In the genomic region with DNA sequence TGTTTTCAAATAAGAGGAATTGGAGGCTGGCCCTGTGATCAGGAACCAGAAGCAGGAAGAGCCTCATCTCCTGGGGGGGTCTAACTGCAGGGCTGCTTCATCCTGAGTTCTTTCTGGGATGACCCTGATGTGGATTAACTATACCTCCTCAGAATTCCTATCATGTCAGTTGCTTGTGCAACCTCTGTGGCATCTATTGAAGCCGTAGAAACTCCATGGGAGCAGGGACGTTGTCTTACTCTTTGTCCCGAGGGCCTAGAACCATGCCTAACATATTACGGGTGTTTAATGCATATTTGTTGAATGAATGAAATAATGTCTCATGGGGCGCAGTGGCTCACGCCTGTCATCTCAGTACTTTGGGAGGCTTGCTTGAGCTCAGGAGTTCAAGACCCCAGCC, we compare ENCODE assay signal across 24 cellular contexts.
"Had no signal": no experiment of that assay in that cellular context is flagged by ENCODE, and none has a peak within 500 bp of the region (broad histone marks: within the 10 kb centered on the region; RNA-seq: fewer than 3 reads in every experiment).

No MANE protein-coding gene starts in this region.

- H3K36me3 ChIP-seq: colonic mucosa, esophagus muscularis mucosa, esophagus squamous epithelium, gastrocnemius medialis, heart left ventricle had no signal

- H3K27ac Mint-ChIP-seq: dendritic cell treated with granulocyte-macrophage colony-stimulating factor and Interleukin-4, amounts not matched to agents 40 ng/mL and 50 ng/mL, for 4 days; effector memory CD8-positive, alpha-beta T cell; endodermal cell had no signal

- H3K27ac ChIP-seq: colonic mucosa, coronary artery, dorsolateral prefrontal cortex, epithelial cell of prostate, esophagus muscularis mucosa, esophagus squamous epithelium, foreskin keratinocyte, gastrocnemius medialis, gastroesophageal sphincter, heart left ventricle had no signal

- DNase-seq: colonic mucosa; cortex of kidney; dermis blood vessel endothelial cell; dorsolateral prefrontal cortex; effector CD4-positive, alpha-beta T cell; effector CD8-positive, alpha-beta T cell; effector memory CD4-positive, alpha-beta T cell; effector memory CD8-positive, alpha-beta T cell; endodermal cell; erythroblast; esophagus squamous epithelium; foreskin fibroblast; foreskin keratinocyte; foreskin melanocyte; gastrocnemius medialis; glutamatergic neuron; head of caudate nucleus; heart left ventricle had no signal

- ATAC-seq: effector memory CD8-positive, alpha-beta T cell; esophagus mucosa; foreskin keratinocyte; gastrocnemius medialis; gastroesophageal sphincter; heart left ventricle had no signal

- H3K9me3 Mint-ChIP-seq: effector memory CD8-positive, alpha-beta T cell had no signal

- H3K4me3 Mint-ChIP-seq: dendritic cell treated with granulocyte-macrophage colony-stimulating factor and Interleukin-4, amounts not matched to agents 40 ng/mL and 50 ng/mL, for 4 days; effector memory CD8-positive, alpha-beta T cell; endodermal cell had no signal

- H3K27me3 ChIP-seq: colonic mucosa, dorsolateral prefrontal cortex, esophagus muscularis mucosa, esophagus squamous epithelium, foreskin keratinocyte, gastrocnemius medialis, gastroesophageal sphincter, heart left ventricle had no signal

- H3K4me3 ChIP-seq: colonic mucosa, coronary artery, dorsolateral prefrontal cortex, esophagus muscularis mucosa, esophagus squamous epithelium, gastrocnemius medialis, gastroesophageal sphincter, heart left ventricle had no signal

- H3K9me3 ChIP-seq: colonic mucosa, esophagus squamous epithelium, gastrocnemius medialis had no signal

- H3K4me1 ChIP-seq: colonic mucosa, esophagus muscularis mucosa, esophagus squamous epithelium, foreskin keratinocyte, gastrocnemius medialis, gastroesophageal sphincter, heart left ventricle had no signal
